Comparison of ENCODE assay signal across 8 cellular contexts in the genomic region with DNA sequence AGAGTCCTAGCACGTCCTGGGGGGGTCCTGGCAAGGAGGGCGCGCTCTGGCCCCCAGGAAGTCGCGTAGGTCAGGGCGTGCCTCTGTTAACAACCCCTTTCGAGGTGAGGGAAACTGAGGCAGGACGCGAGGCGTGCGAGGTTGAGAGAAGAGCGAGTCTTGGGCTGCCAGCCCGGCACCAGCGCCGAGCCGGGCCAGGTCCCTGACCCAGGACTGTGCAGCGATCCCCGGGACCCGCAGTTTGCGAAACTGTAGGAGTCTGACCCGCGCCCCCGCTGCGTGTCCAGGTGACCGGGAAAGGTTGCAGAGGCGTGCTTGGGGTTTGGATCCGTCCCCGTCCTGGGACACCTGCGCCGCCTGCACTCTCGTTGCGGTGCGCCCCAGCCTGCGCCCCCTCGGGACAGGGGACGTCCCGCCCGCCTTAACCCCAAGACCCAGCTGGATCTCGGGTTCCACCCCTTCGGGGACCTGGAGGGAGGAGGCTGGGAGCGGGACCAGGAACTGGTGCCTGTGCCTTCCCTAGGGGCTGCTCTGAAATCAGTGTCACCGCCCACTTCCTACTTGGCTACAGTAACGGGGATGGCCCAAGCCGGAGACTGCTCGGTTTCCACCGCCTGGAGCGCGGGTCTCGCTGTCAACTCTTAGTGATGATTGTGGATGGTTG. TPM values are rescaled to one million over a fixed set of nuclear protein-coding genes. Genes with fewer than 3 reads are reported as not detected.
DNase-seq lines count a peak whose midpoint lies in the region; ATAC-seq, FAIRE-seq and TF ChIP-seq lines count a peak whose summit lies in the region.

No MANE protein-coding gene starts in this region.

- H3K9me3 Mint-ChIP-seq in activated CD4-positive, alpha-beta T cell treated with anti-CD3 and anti-CD28 coated beads, Interleukin-2, amount 10 ng/mL, durations not matched to agents 24 days and 14 days: peaks cover 15% of the 10 kb centered on the region
- H3K9me3 Mint-ChIP-seq in memory B cell: no peaks in the 10 kb centered on the region

- H3K79me2 ChIP-seq in HCT116 (ENCODE audit: insufficient read depth, low read length): no peaks in the 10 kb centered on the region

- peak overlapping the region; percentile 86 for H3K4me3 Mint-ChIP-seq in activated CD4-positive, alpha-beta T cell treated with anti-CD3 and anti-CD28 coated beads, Interleukin-2, amount 10 ng/mL, durations not matched to agents 24 days and 14 days
- H3K4me3 Mint-ChIP-seq in memory B cell: peak overlapping the region; percentile 93

- TF ChIP-seq CTCF in HCT116 (IDR thresholded peaks at IDR 0.05 in 2 of 3, conservative IDR thresholded peaks at IDR 0.05 in 1 of 3; ENCODE audit: borderline replicate concordance in 1 of 3, insufficient read depth in 1 of 3, low read depth in 2 of 3, low read length in 2 of 3) (no peak), D721Med (IDR thresholded peaks at IDR 0.05; ENCODE audit: insufficient read depth, missing control alignments) (no peak)

- peaks cover 28% of the 10 kb centered on the region for H3K27me3 Mint-ChIP-seq in activated CD4-positive, alpha-beta T cell treated with anti-CD3 and anti-CD28 coated beads, Interleukin-2, amount 10 ng/mL, durations not matched to agents 24 days and 14 days
- peaks cover 8% of the 10 kb centered on the region for H3K27me3 Mint-ChIP-seq in memory B cell

- RAD21 ChIA-PET in HCT116 (lab: Charles Lee; ENCODE audit: low non-redundant PET in 1 of 2, low total read pairs in 2 of 2, uncharacterized antibody in 2 of 2, unreplicated experiment in 2 of 2): no interaction called here

- H3K4me1 Mint-ChIP-seq in activated CD4-positive, alpha-beta T cell treated with anti-CD3 and anti-CD28 coated beads, Interleukin-2, amount 10 ng/mL, durations not matched to agents 24 days and 14 days: peaks cover 30% of the 10 kb centered on the region
- H3K4me1 Mint-ChIP-seq in memory B cell: peaks cover 14% of the 10 kb centered on the region

- no peaks in the 10 kb centered on the region for H3K36me3 ChIP-seq in HCT116 (ENCODE audit: control insufficient read depth in 1 of 2, insufficient read depth in 2 of 2, low read length in 2 of 2)
- no peaks in the 10 kb centered on the region for H3K36me3 ChIP-seq in endocrine pancreas (ENCODE audit: control insufficient read depth, insufficient read depth, low read length)
- no peaks in the 10 kb centered on the region for H3K36me3 ChIP-seq in stomach smooth muscle (ENCODE audit: control insufficient read depth in 2 of 2, insufficient read depth in 2 of 2, low read length in 2 of 2)

- DNase-seq in G401 (ENCODE audit: low spot score): peak; percentile 28
- DNase-seq in HCT116 (ENCODE audit: low read depth, low spot score): no peak
- peak; percentile 30 to 45 for DNase-seq in NCI-H1930 (lab: John Stamatoyannopoulos, UW)
- peak; percentile 85 for DNase-seq in activated CD4-positive, alpha-beta T cell treated with anti-CD3 and anti-CD28 coated beads, Interleukin-2, amount 10 ng/mL, durations not matched to agents 24 days and 14 days
- DNase-seq in memory B cell (ENCODE audit: low spot score in 2 of 2): peak; percentile 29 to 42
- no peak for DNase-seq in D721Med (ENCODE audit: insufficient read length, low spot score)

- CTCF ChIA-PET in HCT116 (lab: Charles Lee): no interaction called here

- no peak for TF ChIP-seq POLR2A in HCT116 (IDR thresholded peaks at IDR 0.05; ENCODE audit: borderline replicate concordance, extremely low read depth, insufficient read depth, insufficient read length)

- H3K27ac ChIP-seq in HCT116 (ENCODE audit: low read depth, low read length) (peak overlapping the region; percentile 36; the same call in 1 of the 2 replicates), stomach smooth muscle (ENCODE audit: low read length) (peak overlapping the region; percentile 18)

- ATAC-seq in HCT116 (peak; percentile 60), memory B cell (ENCODE audit: low read depth) (peak; percentile 74)

- H3K4me2 ChIP-seq in HCT116 (ENCODE audit: low read length): peak overlapping the region; percentile 96

- FAIRE-seq in D721Med (lab: Jason Lieb, UNC): no peak

- H3K4me3 ChIP-seq in HCT116 (replicated peaks in 1 of 2; ENCODE audit: low read depth in 1 of 2, low read length in 2 of 2) (peak overlapping the region; percentile 63 to 69), endocrine pancreas (ENCODE audit: control insufficient read depth, insufficient read depth, low read length) (peak overlapping the region; percentile 10), stomach smooth muscle (ENCODE audit: low read length in 2 of 2) (peak overlapping the region; percentile 64 to 76)

- intact Hi-C loops in HCT116 (cut with micrococcal nuclease): no loop called here
- intact Hi-C loops in activated CD4-positive, alpha-beta T cell treated with anti-CD3 and anti-CD28 coated beads, Interleukin-2, amount 10 ng/mL, durations not matched to agents 24 days and 14 days (cut with micrococcal nuclease): loop anchor here (2.0 to 5.0 kb wide), 3 partner anchors 14 to 355 kb away; a partner anchor contains a TSS

- in situ Hi-C loops in G401 (cut with HindIII; ENCODE audit: low sequenced_read_pairs): no loop called here

- BruUV-seq in HCT116 (replicated peaks; lab: Mats Ljungman, UMichigan): no TSS peak

- peak overlapping the region; percentile 82 for H3K27ac Mint-ChIP-seq in activated CD4-positive, alpha-beta T cell treated with anti-CD3 and anti-CD28 coated beads, Interleukin-2, amount 10 ng/mL, durations not matched to agents 24 days and 14 days
- peak overlapping the region; percentile 80 for H3K27ac Mint-ChIP-seq in memory B cell

- no peak for TF ChIP-seq RAD21 in HCT116 (IDR thresholded peaks at IDR 0.05; ENCODE audit: low read depth)

- H4K20me1 ChIP-seq in HCT116 (ENCODE audit: insufficient read depth): no peaks in the 10 kb centered on the region

- H3K9ac ChIP-seq in HCT116 (ENCODE audit: low read length): peak overlapping the region; percentile 52
- H3K9ac ChIP-seq in endocrine pancreas (ENCODE audit: control insufficient read depth, insufficient read depth, low read length): peak overlapping the region; percentile 54
- peak overlapping the region; percentile 42 to 44 for H3K9ac ChIP-seq in stomach smooth muscle (ENCODE audit: low read length in 2 of 2)

- peaks cover 16% of the 10 kb centered on the region; the same call in 1 of the 2 replicates for H3K27me3 ChIP-seq in HCT116 (ENCODE audit: insufficient read depth, low read length)
- no peaks in the 10 kb centered on the region for H3K27me3 ChIP-seq in endocrine pancreas (ENCODE audit: control insufficient read depth, insufficient read depth, low read length)
- H3K27me3 ChIP-seq in stomach smooth muscle (ENCODE audit: control insufficient read depth in 1 of 2, insufficient read depth in 2 of 2, low read length in 2 of 2): peaks cover 0 to 12% of the 10 kb centered on the region in 2 donors

- POLR2A ChIA-PET in HCT116 (lab: Charles Lee): no interaction called here

- H3K4me1 ChIP-seq in HCT116 (ENCODE audit: control insufficient read depth in 1 of 2, insufficient read depth in 2 of 2, low read length in 2 of 2) (peaks cover 3 to 21% of the 10 kb centered on the region in 2 experiments; a peak in 3 of 4 replicates), endocrine pancreas (ENCODE audit: control insufficient read depth, insufficient read depth, low read length) (peaks cover 6% of the 10 kb centered on the region), stomach smooth muscle (ENCODE audit: control insufficient read depth, insufficient read depth, low read length) (peaks cover 17% of the 10 kb centered on the region)

- H3K9me3 ChIP-seq in HCT116 (ENCODE audit: control insufficient read depth in 1 of 2, insufficient read depth in 1 of 2, low read depth in 1 of 2, low read length in 2 of 2) (no peaks in the 10 kb centered on the region), endocrine pancreas (ENCODE audit: control insufficient read depth, low read length) (no peaks in the 10 kb centered on the region), stomach smooth muscle (ENCODE audit: control insufficient read depth in 2 of 2, low read length in 2 of 2) (no peaks in the 10 kb centered on the region)

- peaks cover 2% of the 10 kb centered on the region for H3K36me3 Mint-ChIP-seq in activated CD4-positive, alpha-beta T cell treated with anti-CD3 and anti-CD28 coated beads, Interleukin-2, amount 10 ng/mL, durations not matched to agents 24 days and 14 days (ENCODE audit: low read depth)
- H3K36me3 Mint-ChIP-seq in memory B cell: no peaks in the 10 kb centered on the region

- peak overlapping the region; percentile 75 for H2AFZ ChIP-seq in HCT116 (ENCODE audit: low read depth, low read length, poor library complexity, severe bottlenecking)

- H3K9me2 ChIP-seq in HCT116 (ENCODE audit: insufficient read depth): no peaks in the 10 kb centered on the region

TF ChIP-seq in HCT116, 20 proteins besides CTCF, POLR2A, EP300 and RAD21 (continues in another document):
- no peak for TF ChIP-seq JUND (IDR thresholded peaks at IDR 0.05)
- TF ChIP-seq CEBPB (IDR thresholded peaks at IDR 0.05; ENCODE audit: low read depth): no peak
- TF ChIP-seq CBX3 (IDR thresholded peaks at IDR 0.05; ENCODE audit: low read depth): no peak
- no peak for TF ChIP-seq ZNF274 (IDR thresholded peaks at IDR 0.05; ENCODE audit: low read depth, low read length)
- no peak for TF ChIP-seq YY1 (IDR thresholded peaks at IDR 0.05; ENCODE audit: extremely low read depth, insufficient replicate concordance, low read depth, low read length)
- no peak for TF ChIP-seq SP1 (IDR thresholded peaks at IDR 0.05; ENCODE audit: low read depth)
- TF ChIP-seq ZFX (IDR thresholded peaks at IDR 0.05): no peak

RNA-seq across cellular contexts. Expression of a gene that starts 0.5 kb away (rescaled TPM):
- 3.1 and 6.1 TPM in 2 replicates for total RNA-seq in G401 (2014; rRNA removed; shearing (Covaris generic))
- 1.8 TPM for total RNA-seq in HCT116 (2021; ENCODE audit: unreplicated experiment)
- polyA plus RNA-seq in HCT116 (2012): 0.27 and 0.35 TPM in 2 replicates
- total RNA-seq in activated CD4-positive, alpha-beta T cell treated with anti-CD3 and anti-CD28 coated beads, Interleukin-2, amount 10 ng/mL, durations not matched to agents 24 days and 14 days: 1.6 and 3.1 TPM in 2 replicates

Comparison
In these comparisons a context has a peak if more than half of its experiments do, and no peak if none do; other contexts are left out.
1. DNase-seq: peak in G401 (single experiment), NCI-H1930 (2 of 2), activated CD4-positive, alpha-beta T cell treated with anti-CD3 and anti-CD28 coated beads, Interleukin-2, amount 10 ng/mL, durations not matched to agents 24 days and 14 days (single experiment) and memory B cell (2 of 2); none in HCT116 (single experiment) and D721Med (single experiment).
2. H3K4me3 ChIP-seq: peak in every context shown above with its lines; median percentile 70 in stomach smooth muscle; 66 in HCT116; 10 in endocrine pancreas.
3. Peak in every context shown above with its lines, with median percentiles within 50 percentile points of each other: H3K9ac ChIP-seq.